In genomic region chr19:41875973-41876372, GRCh38 we compare ENCODE assay signal across 1 cellular context.
TF ChIP-seq lines count a peak whose summit lies in the region.

No MANE protein-coding gene starts in this region.

TF ChIP-seq in WTC11, 78 proteins besides CTCF, POLR2A, EP300 and RAD21:
- peak; percentile 65; the same call in 1 of the 2 replicates for TF ChIP-seq ZNF121 (CRISPR knock-in tag; IDR thresholded peaks at IDR 0.05)
